8 cellular contexts compared by ENCODE assay signal in the genomic region with DNA sequence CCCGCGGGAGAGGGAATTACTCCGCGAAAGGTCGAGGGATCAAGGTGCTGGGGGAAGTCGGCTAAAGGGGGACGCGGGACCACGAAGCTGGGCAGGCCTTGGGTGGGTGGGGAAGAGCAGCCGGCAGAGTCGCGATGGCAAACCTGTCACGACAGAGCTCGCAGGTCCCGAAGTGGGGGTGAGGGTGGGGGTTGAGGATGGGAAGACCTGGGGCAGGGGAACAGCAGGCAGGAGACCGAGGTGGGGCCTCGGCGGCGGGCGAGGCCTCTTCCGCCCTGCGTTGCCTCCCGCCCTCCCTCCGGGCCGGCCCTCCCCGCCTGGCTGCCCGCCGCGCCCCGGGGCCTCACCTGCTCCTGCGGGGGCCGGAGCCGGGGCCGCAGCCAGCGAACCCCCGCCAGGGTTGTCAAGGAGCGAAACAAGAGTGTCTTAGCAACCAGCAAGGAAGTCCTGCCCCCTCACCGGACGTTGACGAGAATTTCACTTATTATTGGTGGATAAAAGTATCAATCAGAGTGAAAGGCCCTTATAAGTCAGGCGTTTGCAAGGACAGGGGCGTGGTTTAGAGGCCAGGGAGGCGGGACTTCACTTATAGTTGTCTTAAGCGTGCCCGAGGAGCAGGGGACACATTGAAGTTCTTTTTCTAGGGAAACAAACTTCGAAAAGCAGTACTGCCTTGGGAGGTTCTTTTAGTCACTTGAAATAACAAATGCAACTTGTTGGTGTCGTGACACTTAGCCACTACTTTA. TPM values are rescaled to one million over a fixed set of nuclear protein-coding genes. Genes with fewer than 3 reads are reported as not detected.
DNase-seq lines count a peak whose midpoint lies in the region; ATAC-seq and TF ChIP-seq lines count a peak whose summit lies in the region.

A gene with protein sequence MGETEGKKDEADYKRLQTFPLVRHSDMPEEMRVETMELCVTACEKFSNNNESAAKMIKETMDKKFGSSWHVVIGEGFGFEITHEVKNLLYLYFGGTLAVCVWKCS (minus strand): TSS at position 423 of the 746 bp plus-strand sequence. CDS start 11,412 bp downstream, outside the sequence.

- H3K9me2 ChIP-seq in OCI-LY1 (ENCODE audit: low read depth, low read length): no peaks in the 10 kb centered on the region

- H3K79me2 ChIP-seq in OCI-LY1 (ENCODE audit: insufficient read depth, low read length): no peaks in the 10 kb centered on the region

- TF ChIP-seq CTCF in OCI-LY1 (IDR thresholded peaks at IDR 0.05; ENCODE audit: low read length) (no peak), endothelial cell (IDR thresholded peaks at IDR 0.05; ENCODE audit: unreplicated experiment) (no peak)

- H3K36me3 ChIP-seq in OCI-LY1 (ENCODE audit: insufficient read depth, low read length) (no peaks in the 10 kb centered on the region), mesodermal cell (ENCODE audit: control insufficient read depth, insufficient read depth, low read length) (peaks cover 7% of the 10 kb centered on the region)

- H3K27ac Mint-ChIP-seq in endothelial cell (ENCODE audit: unreplicated experiment): peak within 1 kb of the TSS; percentile 95

- H3K4me3 ChIP-seq in OCI-LY1 (ENCODE audit: low read depth, low read length, poor library complexity, severe bottlenecking) (peak within 1 kb of the TSS; percentile 68), mesodermal cell (ENCODE audit: extremely low read depth, insufficient read depth, low read length, poor library complexity, severe bottlenecking) (peak within 1 kb of the TSS; percentile 83)

- peaks cover 13% of the 10 kb centered on the region for H3K4me1 ChIP-seq in OCI-LY1 (ENCODE audit: insufficient read depth, low read length, severe bottlenecking)
- peaks cover 8% of the 10 kb centered on the region for H3K4me1 ChIP-seq in mesodermal cell (ENCODE audit: control insufficient read depth, insufficient read depth, low read length, poor library complexity, severe bottlenecking)

- peak within 1 kb of the TSS; percentile 84 for H2AFZ ChIP-seq in OCI-LY1 (ENCODE audit: low read length)

- peak within 1 kb of the TSS; percentile 98 for H3K4me3 Mint-ChIP-seq in endothelial cell (ENCODE audit: unreplicated experiment)

- H3K9me3 ChIP-seq in OCI-LY1 (ENCODE audit: low read length): no peaks in the 10 kb centered on the region
- H3K9me3 ChIP-seq in mesodermal cell (ENCODE audit: control insufficient read depth, low read length): no peaks in the 10 kb centered on the region

- 0 to 1% methylated on average over 30 to 31 of the region's 47 CpGs for WGBS in mesodermal cell (ENCODE audit: insufficient coverage in 2 of 2), 2 experiments

- H3K9ac ChIP-seq in OCI-LY1 (ENCODE audit: low read length): peak within 1 kb of the TSS; percentile 52; the same call in 1 of the 2 replicates

- DNase-seq in D341Med (ENCODE audit: low spot score): peak; percentile 95
- peak; percentile 98 for DNase-seq in HuH-7 (ENCODE audit: low spot score)
- peak; percentile 82 for DNase-seq in activated T-cell treated with anti-CD3 and anti-CD28 coated beads for 1 hour (ENCODE audit: low read depth)
- DNase-seq in endothelial cell (ENCODE audit: low spot score): peak; percentile 80
- DNase-seq in stimulated activated CD8-positive, alpha-beta memory T cell treated with anti-CD3 and anti-CD28 coated beads, Interleukin-15, amount 100 ng/mL, for 24 hours (ENCODE audit: low read depth): peak; percentile 60

- peaks cover 3% of the 10 kb centered on the region for H3K27me3 Mint-ChIP-seq in endothelial cell (ENCODE audit: unreplicated experiment)

- peak; percentile 86 for ATAC-seq in GM21526 (IDR thresholded peaks at IDR 0.05; ENCODE audit: low FRiP score, unreplicated experiment)

- H3K27ac ChIP-seq in OCI-LY1 (ENCODE audit: low read depth, low read length, poor library complexity, severe bottlenecking): no peak within 1 kb of the TSS
- H3K27ac ChIP-seq in mesodermal cell (ENCODE audit: low read depth, low read length, severe bottlenecking): peak within 1 kb of the TSS; percentile 52

- no peaks in the 10 kb centered on the region for H3K36me3 Mint-ChIP-seq in endothelial cell (ENCODE audit: low read depth, unreplicated experiment)

- H4K20me1 ChIP-seq in OCI-LY1 (ENCODE audit: insufficient read depth, low read length): no peaks in the 10 kb centered on the region

- peak within 1 kb of the TSS; percentile 77 for H3K4me2 ChIP-seq in OCI-LY1 (ENCODE audit: low read length)

- no peaks in the 10 kb centered on the region for H3K9me3 Mint-ChIP-seq in endothelial cell (ENCODE audit: unreplicated experiment)

- no peaks in the 10 kb centered on the region for H3F3A ChIP-seq in OCI-LY1 (ENCODE audit: insufficient read depth, low read length)

- peaks cover 7% of the 10 kb centered on the region for H3K4me1 Mint-ChIP-seq in endothelial cell (ENCODE audit: unreplicated experiment)

- peaks cover 3% of the 10 kb centered on the region; the same call in 1 of the 2 replicates for H3K27me3 ChIP-seq in OCI-LY1 (ENCODE audit: insufficient read depth, low read length)

RNA-seq across cellular contexts. Expression of the gene that starts here (rescaled TPM):
- 20.2 TPM for total RNA-seq in endothelial cell (ENCODE audit: unreplicated experiment)
- polyA plus RNA-seq in mesodermal cell (2013, experiment 1 of 2): 24.7 TPM
- polyA plus RNA-seq in mesodermal cell (2013, experiment 2 of 2): 20.3 TPM
